In genomic region chr14:39006721-39007410, GRCh38 we compare ENCODE assay signal across 21 cellular contexts.
"Had no signal": no experiment of that assay in that cellular context is flagged by ENCODE, and none has a peak within 500 bp of the region (broad histone marks: within the 10 kb centered on the region; RNA-seq: fewer than 3 reads in every experiment).

No MANE protein-coding gene starts in this region.

- H3K27ac ChIP-seq: colonic mucosa, foreskin keratinocyte, hepatocyte, lower lobe of right lung, sigmoid colon, thoracic aorta, upper lobe of left lung, WERI-Rb-1 had no signal

- DNase-seq: activated CD4-positive, alpha-beta T cell treated with anti-CD3 and anti-CD28 coated beads for 1 hour; activated CD4-positive, alpha-beta T cell treated with anti-CD3 and anti-CD28 coated beads, Interleukin-2, amount 50 U/mL, for 4 hours; activated effector memory CD4-positive, alpha-beta T cell treated with anti-CD3 and anti-CD28 coated beads, Interleukin-2, amount 50 U/mL, for 16 hours; activated T-cell treated with anti-CD3 and anti-CD28 coated beads, Interleukin-2, amount 50 U/mL, for 72 hours; amniotic stem cell; caudate nucleus; colonic mucosa; foreskin keratinocyte; lower lobe of right lung; nucleus accumbens; sigmoid colon; stimulated activated naive B cell treated with anti-CD40 and anti-IgM and Interleukin-4, amounts not matched to agents 10 μg/mL and 1 μg/mL and 100 μg/mL, for 72 hours; T-helper 17 cell; upper lobe of left lung; WERI-Rb-1 had no signal

- H3K4me3 Mint-ChIP-seq: activated naive CD4-positive, alpha-beta T cell treated with anti-CD3 and anti-CD28 coated beads, Interleukin-2, amount 50 U/mL, for 24 hours; activated T-cell treated with anti-CD3 and anti-CD28 coated beads, Interleukin-2, amount 50 U/mL, for 72 hours; mesothelial cell of epicardium; natural killer cell treated with Interleukin-12 subunit alpha and Interleukin-12 subunit beta and Interleukin-15 and Interleukin-18, amount 100 ng/mL, for 72 hours; stimulated activated naive B cell treated with anti-CD40 and anti-IgM and Interleukin-4, amounts not matched to agents 10 μg/mL and 1 μg/mL and 100 μg/mL, for 72 hours; T-helper 17 cell had no signal

- H2AFZ ChIP-seq: hepatocyte had no signal

- H3K79me2 ChIP-seq: hepatocyte had no signal

- FAIRE-seq: keratinocyte had no signal

- H3K4me2 ChIP-seq: hepatocyte had no signal

- H3K36me3 Mint-ChIP-seq: activated naive CD4-positive, alpha-beta T cell treated with anti-CD3 and anti-CD28 coated beads, Interleukin-2, amount 50 U/mL, for 24 hours; mesothelial cell of epicardium; natural killer cell treated with Interleukin-12 subunit alpha and Interleukin-12 subunit beta and Interleukin-15 and Interleukin-18, amount 100 ng/mL, for 72 hours; stimulated activated naive B cell treated with anti-CD40 and anti-IgM and Interleukin-4, amounts not matched to agents 10 μg/mL and 1 μg/mL and 100 μg/mL, for 72 hours had no signal

- H3K4me3 ChIP-seq: colonic mucosa, hepatocyte, lower lobe of right lung, sigmoid colon, thoracic aorta, upper lobe of left lung had no signal

- H3K27me3 ChIP-seq: colonic mucosa, hepatocyte, sigmoid colon, upper lobe of left lung had no signal

- H3K4me1 Mint-ChIP-seq: activated naive CD4-positive, alpha-beta T cell treated with anti-CD3 and anti-CD28 coated beads, Interleukin-2, amount 50 U/mL, for 24 hours; mesothelial cell of epicardium had no signal

- H3K9me3 ChIP-seq: colonic mucosa, lower lobe of right lung, sigmoid colon, thoracic aorta, upper lobe of left lung had no signal

- H3K9me3 Mint-ChIP-seq: activated naive CD4-positive, alpha-beta T cell treated with anti-CD3 and anti-CD28 coated beads, Interleukin-2, amount 50 U/mL, for 24 hours; activated T-cell treated with anti-CD3 and anti-CD28 coated beads, Interleukin-2, amount 50 U/mL, for 72 hours; mesothelial cell of epicardium; natural killer cell treated with Interleukin-12 subunit alpha and Interleukin-12 subunit beta and Interleukin-15 and Interleukin-18, amount 100 ng/mL, for 72 hours; stimulated activated naive B cell treated with anti-CD40 and anti-IgM and Interleukin-4, amounts not matched to agents 10 μg/mL and 1 μg/mL and 100 μg/mL, for 72 hours had no signal

- H3K4me1 ChIP-seq: colonic mucosa, foreskin keratinocyte, lower lobe of right lung, sigmoid colon, upper lobe of left lung had no signal

- H3K36me3 ChIP-seq: colonic mucosa, lower lobe of right lung, sigmoid colon, thoracic aorta, upper lobe of left lung, WERI-Rb-1 had no signal

- H3K27ac Mint-ChIP-seq: activated naive CD4-positive, alpha-beta T cell treated with anti-CD3 and anti-CD28 coated beads, Interleukin-2, amount 50 U/mL, for 24 hours; activated T-cell treated with anti-CD3 and anti-CD28 coated beads, Interleukin-2, amount 50 U/mL, for 72 hours; mesothelial cell of epicardium; natural killer cell treated with Interleukin-12 subunit alpha and Interleukin-12 subunit beta and Interleukin-15 and Interleukin-18, amount 100 ng/mL, for 72 hours; stimulated activated naive B cell treated with anti-CD40 and anti-IgM and Interleukin-4, amounts not matched to agents 10 μg/mL and 1 μg/mL and 100 μg/mL, for 72 hours; T-helper 17 cell had no signal

- ATAC-seq: activated T-cell treated with anti-CD3 and anti-CD28 coated beads, Interleukin-2, amount 50 U/mL, for 72 hours; foreskin keratinocyte; lower lobe of right lung; natural killer cell treated with Interleukin-12 subunit alpha and Interleukin-12 subunit beta and Interleukin-15 and Interleukin-18, amount 100 ng/mL, for 72 hours; stimulated activated naive B cell treated with anti-CD40 and anti-IgM and Interleukin-4, amounts not matched to agents 10 μg/mL and 1 μg/mL and 100 μg/mL, for 72 hours; T-helper 17 cell had no signal
